Comparison of ENCODE assay signal across 1 cellular context in genomic region chr13:23888658-23889597, GRCh38.
A peak's percentile ranks its signal among the peaks of the same experiment; 100 is the strongest.
TF ChIP-seq lines count a peak whose summit lies in the region.

TSS of gene MIPEP (minus strand) at chr13:23889400. CDS start at chr13:23889320, 80 bp downstream.

TF ChIP-seq in K562, 482 proteins besides CTCF, POLR2A, EP300 and RAD21 (continued from another document and continues in another):
- TF ChIP-seq ZNF407 (IDR thresholded peaks at IDR 0.05; ENCODE audit: low read depth) (no peak), XRCC5 (IDR thresholded peaks at IDR 0.05; ENCODE audit: low read depth, low read length) (no peak), MCM7 (IDR thresholded peaks at IDR 0.05) (no peak), VEZF1 (CRISPR knock-in tag; IDR thresholded peaks at IDR 0.05) (peak; percentile 41; the same call in 1 of the 2 replicates), BRF2 (IDR thresholded peaks at IDR 0.05; ENCODE audit: borderline replicate concordance, insufficient read depth, insufficient read length) (no peak), NEUROD1 (IDR thresholded peaks at IDR 0.05; ENCODE audit: borderline replicate concordance, low read depth, low read length, partially characterized antibody) (peak; percentile 24), COPS2 (conservative IDR thresholded peaks at IDR 0.05) (no peak), YBX1 (IDR thresholded peaks at IDR 0.05) (no peak), ETV6 (IDR thresholded peaks at IDR 0.05; ENCODE audit: borderline replicate concordance in 1 of 2, low read depth in 2 of 2, low read length in 1 of 2) (no peak), ETV6 (CRISPR knock-in tag; IDR thresholded peaks at IDR 0.05; ENCODE audit: borderline replicate concordance) (no peak), PTRF (tag; IDR thresholded peaks at IDR 0.05) (no peak), ZNF408 (CRISPR knock-in tag; IDR thresholded peaks at IDR 0.05; ENCODE audit: low read depth) (no peak), CXXC5 (CRISPR knock-in tag; IDR thresholded peaks at IDR 0.05) (peak; percentile 99), ZFX (CRISPR knock-in tag; IDR thresholded peaks at IDR 0.05) (peak; percentile 50), SAP30 (IDR thresholded peaks at IDR 0.05; ENCODE audit: borderline replicate concordance, insufficient read depth, low read depth, low read length, poor library complexity, severe bottlenecking) (peak; percentile 97), UBTF (IDR thresholded peaks at IDR 0.05; ENCODE audit: borderline replicate concordance in 1 of 2, low read depth in 2 of 2, low read length in 2 of 2) (0 out of 4 replicates have a peak, but pooled peaks of 1 of the 2 experiments have one; percentile 48), SFPQ (IDR thresholded peaks at IDR 0.05; ENCODE audit: low read depth, low read length) (no peak), SRSF3 (IDR thresholded peaks at IDR 0.05; ENCODE audit: insufficient read depth, low read length) (no peak), FUS (optimal IDR thresholded peaks at IDR 0.05; ENCODE audit: low read depth, low read length) (no peak), ZBTB1 (CRISPR knock-in tag; IDR thresholded peaks at IDR 0.05; ENCODE audit: borderline replicate concordance, low read depth) (no peak), HCFC1 (IDR thresholded peaks at IDR 0.05; ENCODE audit: low read depth, low read length) (peak; percentile 77), BRCA1 (IDR thresholded peaks at IDR 0.05) (no peak), BRCA1 (CRISPR knock-in tag; IDR thresholded peaks at IDR 0.05) (no peak), HLTF (IDR thresholded peaks at IDR 0.05) (no peak), GTF2F1 (IDR thresholded peaks at IDR 0.05; ENCODE audit: low read depth, low read length) (no peak), NFATC3 (IDR thresholded peaks at IDR 0.05) (no peak), ZNF311 (CRISPR knock-in tag; IDR thresholded peaks at IDR 0.05) (no peak), MCM5 (IDR thresholded peaks at IDR 0.05; ENCODE audit: low read depth) (no peak), RBM17 (IDR thresholded peaks at IDR 0.05; ENCODE audit: borderline replicate concordance, low read depth, low read length) (no peak), JUND (IDR thresholded peaks at IDR 0.05; ENCODE audit: borderline replicate concordance, low read depth, low read length) (0 out of 2 replicates have a peak, but pooled peaks have one; percentile 23), JUND (tag; IDR thresholded peaks at IDR 0.05; ENCODE audit: borderline replicate concordance, low read depth, low read length) (no peak), NRF1 (conservative IDR thresholded peaks at IDR 0.05 in 1 of 2, IDR thresholded peaks at IDR 0.05 in 1 of 2) (peak; percentile 31 to 51; a peak in 1 of 4 replicates), ZNF165 (CRISPR knock-in tag; IDR thresholded peaks at IDR 0.05; ENCODE audit: borderline replicate concordance) (no peak), XRCC4 (IDR thresholded peaks at IDR 0.05; ENCODE audit: extremely low read depth, insufficient read depth, insufficient read length) (no peak), STAG1 (CRISPR knock-in tag; IDR thresholded peaks at IDR 0.05; ENCODE audit: borderline replicate concordance) (no peak), ARID4B (CRISPR knock-in tag; IDR thresholded peaks at IDR 0.05) (peak; percentile 94), BDP1 (IDR thresholded peaks at IDR 0.05; ENCODE audit: insufficient read depth, insufficient read length) (no peak), RBM22 (IDR thresholded peaks at IDR 0.05; ENCODE audit: low read depth, low read length, poor library complexity, severe bottlenecking) (peak; percentile 43), ZNF263 (CRISPR knock-in tag; IDR thresholded peaks at IDR 0.05; ENCODE audit: borderline replicate concordance) (no peak), SNRNP70 (optimal IDR thresholded peaks at IDR 0.05; ENCODE audit: low read depth, low read length) (no peak), IFI16 (CRISPR knock-in tag; IDR thresholded peaks at IDR 0.05) (no peak), CTBP1 (IDR thresholded peaks at IDR 0.05; ENCODE audit: borderline replicate concordance) (peak; percentile 52; the same call in 1 of the 2 replicates), PHF8 (IDR thresholded peaks at IDR 0.05; ENCODE audit: borderline replicate concordance, low read length) (peak; percentile 57; the same call in 1 of the 2 replicates), ZNF146 (CRISPR knock-in tag; IDR thresholded peaks at IDR 0.05; ENCODE audit: unreplicated experiment) (no peak), ELF1 (tag; IDR thresholded peaks at IDR 0.05) (peak; percentile 98), POLR2B (IDR thresholded peaks at IDR 0.05; ENCODE audit: low read depth, partially characterized antibody) (no peak), POLR2G (IDR thresholded peaks at IDR 0.05; ENCODE audit: low read depth, low read length) (peak; percentile 73), MTF1 (CRISPR knock-in tag; IDR thresholded peaks at IDR 0.05; ENCODE audit: borderline replicate concordance) (no peak), NCOR1 (IDR thresholded peaks at IDR 0.05) (no peak)
